Comparison of ENCODE assay signal across 1 cellular context in genomic region chr10:88113232-88113631, GRCh38.
TF ChIP-seq lines count a peak whose summit lies in the region.

No MANE protein-coding gene starts in this region.

TF ChIP-seq in IMR-90, 13 proteins besides CTCF, POLR2A, EP300 and RAD21 (continued from another document):
- no peak for TF ChIP-seq RCOR1 (IDR thresholded peaks at IDR 0.05; ENCODE audit: insufficient replicate concordance, low read length)
